In genomic region chr12:2004113-2004929, GRCh38 we compare ENCODE assay signal across 8 cellular contexts. TPM values are rescaled to one million over a fixed set of nuclear protein-coding genes. Genes with fewer than 3 reads are reported as not detected.
A peak's percentile ranks its signal among the peaks of the same experiment; 100 is the strongest.
DNase-seq lines count a peak whose midpoint lies in the region; ATAC-seq, FAIRE-seq and TF ChIP-seq lines count a peak whose summit lies in the region.

TSS of gene DCP1B (minus strand) at chr12:2004457. CDS start at chr12:2004431, 26 bp downstream.

- TF ChIP-seq RAD21 in HepG2 (CRISPR knock-in tag; IDR thresholded peaks at IDR 0.05), result peak; percentile 32; the same call in 1 of the 2 replicates

- peak within 1 kb of the TSS; percentile 80 for H3K4me2 ChIP-seq in HepG2 (ENCODE audit: low read depth, low read length)

- FAIRE-seq in HepG2 (lab: Jason Lieb, UNC), result peak; percentile 76

- WGBS in HepG2 (ENCODE audit: low lambda C conversion rate), result 4% methylated on average over 37 of the region's 55 CpGs

- intact Hi-C loops in CD14-positive monocyte (cut with micrococcal nuclease), result no loop called here
- intact Hi-C loops in HepG2 (cut with micrococcal nuclease; ENCODE audit: unreplicated experiment), result loop anchor here (10.0 kb wide), 1 partner anchor 50 kb away; no protein-coding TSS in a partner anchor

- TF ChIP-seq CTCF in CD14-positive monocyte (IDR thresholded peaks at IDR 0.05), result no peak
- peak; percentile 43 for TF ChIP-seq CTCF in HepG2 (CRISPR knock-in tag; IDR thresholded peaks at IDR 0.05)

- H3K9me3 ChIP-seq in HepG2 (ENCODE audit: low read length), result no peaks in the 10 kb centered on the region

- peaks cover 0 to 3% (median 2%) of the 10 kb centered on the region in 3 donors for H3K27me3 Mint-ChIP-seq in CD14-positive monocyte (ENCODE audit: low read depth in 3 of 3)

- H2AFZ ChIP-seq in HepG2 (ENCODE audit: low read length), result peak within 1 kb of the TSS; percentile 58

- no peaks in the 10 kb centered on the region; a peak in 1 of 5 replicates for H3K27me3 ChIP-seq in HepG2 (ENCODE audit: control insufficient read depth in 1 of 2, insufficient read depth in 2 of 2, low read length in 2 of 2)

- POLR2A ChIA-PET in HepG2 (lab: Yijun Ruan, JAX), result interaction anchor here (1.1 to 3.6 kb wide), 2 partner anchors 9 kb away, joined by 4 to 48 read pairs; no protein-coding TSS in a partner anchor

- H3K36me3 ChIP-seq in HepG2 (replicated peaks in 1 of 2; ENCODE audit: control insufficient read depth in 1 of 2, insufficient read depth in 2 of 2, low read length in 2 of 2), result no peaks in the 10 kb centered on the region

- peak; percentile 74 to 85 for TF ChIP-seq POLR2A in HepG2 (IDR thresholded peaks at IDR 0.05; ENCODE audit: insufficient read depth in 1 of 2, low read depth in 2 of 2, low read length in 2 of 2)

- H4K20me1 ChIP-seq in HepG2 (ENCODE audit: insufficient read depth, low read length), result no peaks in the 10 kb centered on the region

- TF ChIP-seq EP300 in HepG2 (IDR thresholded peaks at IDR 0.05; ENCODE audit: low read depth in 2 of 2, low read length in 2 of 2) (0 out of 4 replicates have a peak, but pooled peaks of 1 of the 2 experiments have one; percentile 18), HepG2 (CRISPR knock-in tag; IDR thresholded peaks at IDR 0.05; ENCODE audit: borderline replicate concordance) (no peak; the same call in 1 of the 2 replicates)

- H3K27ac ChIP-seq in HepG2 (ENCODE audit: extremely low read length, insufficient read depth, low read length), result peak within 1 kb of the TSS; percentile 90

- in situ Hi-C loops in HepG2 (cut with HindIII; ENCODE audit: extremely low pct_ligation_motif_present, low pct_unique_long_range_greater_than_20kb), result no loop called here

- no TSS peak for BruUV-seq in HepG2 (replicated peaks; lab: Mats Ljungman, UMichigan)

- peak within 1 kb of the TSS; percentile 81 to 99 (median 93) for H3K4me3 ChIP-seq in HepG2 (replicated peaks in 1 of 3; ENCODE audit: insufficient read depth in 1 of 3, low read depth in 2 of 3, low read length in 3 of 3)

- DNase-seq in CD14-positive monocyte (ENCODE audit: low spot score), result peak; percentile 92
- DNase-seq in NCI-H774 (lab: John Stamatoyannopoulos, UW), result peak; percentile 97
- peak; percentile 95 to 96 for DNase-seq in activated CD4-positive, alpha-beta T cell treated with anti-CD3 and anti-CD28 coated beads, Interleukin-2, amount 50 U/mL, for 48 hours
- DNase-seq in dermis microvascular lymphatic vessel endothelial cell (ENCODE audit: low read depth in 2 of 2), result peak; percentile 92 to 98
- peak; percentile 91 for DNase-seq in HepG2 (ENCODE audit: low spot score)
- DNase-seq in stimulated activated CD4-positive, alpha-beta T cell treated with anti-CD3 and anti-CD28 coated beads, Interleukin-4, amount 100 ng/mL, for 1 hour, result peak; percentile 93

- H3K36me3 Mint-ChIP-seq in CD14-positive monocyte, result no peaks in the 10 kb centered on the region

- peaks cover 24% of the 10 kb centered on the region for H3K4me1 Mint-ChIP-seq in CD14-positive monocyte

- H3K4me1 ChIP-seq in HepG2 (ENCODE audit: insufficient read depth, low read length), result peaks cover 49% of the 10 kb centered on the region

- H3K4me3 Mint-ChIP-seq in CD14-positive monocyte, result peak within 1 kb of the TSS; percentile 98 to 99

- peaks cover 0 to 2% (median 0%) of the 10 kb centered on the region in 7 donors for H3K9me3 Mint-ChIP-seq in CD14-positive monocyte

- CTCF ChIA-PET in HepG2 (lab: Yijun Ruan, JAX; ENCODE audit: low intra/inter-chr PET ratio, low total read pairs), result no interaction called here

- peak within 1 kb of the TSS; percentile 86 to 93 (median 91) for H3K27ac Mint-ChIP-seq in CD14-positive monocyte

- peaks cover 20% of the 10 kb centered on the region for H3K79me2 ChIP-seq in HepG2 (ENCODE audit: insufficient read depth, low read length)

- ATAC-seq in GM19372 (IDR thresholded peaks at IDR 0.05; ENCODE audit: low read depth, unreplicated experiment), result peak; percentile 96
- ATAC-seq in HG03565 (IDR thresholded peaks at IDR 0.05; ENCODE audit: unreplicated experiment), result peak; percentile 85
- ATAC-seq in HepG2, result peak; percentile 99

- H3K9ac ChIP-seq in HepG2 (ENCODE audit: insufficient read depth, low read depth, low read length), result peak within 1 kb of the TSS; percentile 91

TF ChIP-seq in HepG2, 621 proteins besides CTCF, POLR2A, EP300 and RAD21 (continues in another document):
- TF ChIP-seq KDM2A (CRISPR knock-in tag; IDR thresholded peaks at IDR 0.05; ENCODE audit: borderline replicate concordance, low read depth), result peak; percentile 88
- TF ChIP-seq THAP9 (CRISPR knock-in tag; IDR thresholded peaks at IDR 0.05; ENCODE audit: borderline replicate concordance), result peak; percentile 98
- no peak for TF ChIP-seq ZNF720 (CRISPR knock-in tag; IDR thresholded peaks at IDR 0.05)
- peak; percentile 94 for TF ChIP-seq SALL2 (CRISPR knock-in tag; IDR thresholded peaks at IDR 0.05)
- peak; percentile 25; the same call in 1 of the 2 replicates for TF ChIP-seq ZBTB26 (CRISPR knock-in tag; IDR thresholded peaks at IDR 0.05; ENCODE audit: borderline replicate concordance)

RNA-seq across cellular contexts. Expression of gene DCP1B, which starts in this region (rescaled TPM):
- polyA plus RNA-seq in CD14-positive monocyte (1 to 10 TPM; 3.6 to 4.9 TPM), HepG2 (2011; rRNA removed) (25.3 and 27.2 TPM in 2 replicates)
- total RNA-seq in dermis microvascular lymphatic vessel endothelial cell (3.9 and 4.3 TPM in 2 replicates), HepG2 (2016; rRNA removed; fragmentation: Illumina TruSeq; extraction: Trizol) (11.4 and 12.4 TPM in 2 replicates)
- 3.3 and 4.0 TPM in 2 replicates for total RNA-seq in HepG2 (2016; cell fraction: cytosol; rRNA removed; fragmentation: Illumina TruSeq; extraction: Trizol; ENCODE audit: low read depth)
- total RNA-seq in HepG2 (2016; cell fraction: insoluble cytoplasmic fraction; rRNA removed; fragmentation: Illumina TruSeq; extraction: Trizol), result 9.6 and 11.0 TPM in 2 replicates
- 7.1 and 7.7 TPM in 2 replicates for total RNA-seq in HepG2 (2016; cell fraction: membrane; rRNA removed; fragmentation: Illumina TruSeq; extraction: Trizol)
- total RNA-seq in HepG2 (2016; cell fraction: nucleus; rRNA removed; fragmentation: Illumina TruSeq; extraction: Trizol), result 10.9 and 11.0 TPM in 2 replicates
- polyA plus RNA-seq in HepG2 (2011; cell fraction: cytosol; rRNA removed), result 20.2 and 21.1 TPM in 2 replicates
- polyA plus RNA-seq in HepG2 (2011; cell fraction: nucleus; rRNA removed), result 14.4 and 15.0 TPM in 2 replicates
- polyA plus RNA-seq in HepG2 (2012), result 10.1 and 10.6 TPM in 2 replicates
- 2.5 and 2.6 TPM in 2 replicates for polyA plus RNA-seq in HepG2 (2016; cell fraction: cytosol; fragmentation: Illumina TruSeq; extraction: Trizol; ENCODE audit: low read depth)
- 17.4 and 17.9 TPM in 2 replicates for polyA plus RNA-seq in HepG2 (2016; cell fraction: insoluble cytoplasmic fraction; fragmentation: Illumina TruSeq; extraction: Trizol; ENCODE audit: low read depth)
- polyA plus RNA-seq in HepG2 (2016; cell fraction: membrane; fragmentation: Illumina TruSeq; extraction: Trizol; ENCODE audit: low read depth), result 4.7 and 4.9 TPM in 2 replicates
- 16.0 and 16.8 TPM in 2 replicates for polyA plus RNA-seq in HepG2 (2016; cell fraction: nucleus; fragmentation: Illumina TruSeq; extraction: Trizol; ENCODE audit: insufficient read depth, low read depth)
- 7.5 and 22.8 TPM in 2 replicates for polyA minus RNA-seq in HepG2 (2011; rRNA and poly(A)+ RNA removed; ENCODE audit: low replicate concordance)
- 8.2 and 8.5 TPM in 2 replicates for polyA minus RNA-seq in HepG2 (2011; cell fraction: cytosol; rRNA and poly(A)+ RNA removed)
- polyA minus RNA-seq in HepG2 (2011; cell fraction: nucleus; rRNA and poly(A)+ RNA removed), result 29.7 and 35.1 TPM in 2 replicates

Comparison
In these comparisons a context has a peak if more than half of its experiments do, and no peak if none do; other contexts are left out.
1. Peak in every context shown above with its lines: DNase-seq, ATAC-seq, H3K4me3 ChIP-seq and H3K27ac ChIP-seq.